In the genomic region with DNA sequence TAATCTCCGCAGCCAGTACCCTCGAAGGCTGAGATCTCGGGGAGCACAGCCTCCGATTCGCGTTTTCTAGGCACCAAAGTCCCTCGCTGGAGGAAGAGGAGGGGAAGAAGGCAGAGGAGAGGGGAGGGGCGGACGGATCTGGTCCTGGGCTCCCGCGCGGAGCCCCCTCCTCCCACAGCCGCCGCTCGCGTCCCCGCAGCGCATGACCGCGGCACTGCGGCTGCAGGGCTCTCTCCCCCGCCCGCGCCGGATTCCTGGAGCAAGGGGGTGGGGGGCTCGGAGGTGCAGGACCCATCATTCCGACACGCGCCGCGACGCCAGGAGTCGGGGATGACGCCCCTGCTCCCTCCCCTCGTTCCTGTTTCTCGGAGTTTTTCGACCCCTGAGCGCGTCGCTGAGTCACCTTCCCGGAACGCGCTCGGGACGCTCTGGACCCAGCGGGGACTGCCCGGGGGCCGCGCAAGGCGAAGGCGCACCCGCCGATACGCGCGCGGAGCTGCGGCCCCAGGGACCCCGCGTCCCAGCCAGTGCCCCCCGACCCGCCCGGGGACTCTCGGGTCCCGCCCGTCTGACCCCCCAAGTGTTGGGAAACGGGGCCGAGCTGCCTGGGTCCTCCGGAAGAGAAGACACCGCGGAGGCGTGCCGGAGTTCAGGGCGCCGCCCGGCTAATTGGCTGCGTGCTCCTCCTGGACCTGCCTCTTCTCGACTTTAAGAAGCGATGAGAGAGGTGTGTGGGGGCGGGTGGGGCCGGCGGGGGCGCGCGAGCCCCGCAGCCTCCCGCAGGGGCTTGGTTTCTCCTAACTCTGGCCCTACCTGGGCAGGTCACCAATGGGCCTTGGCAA, we compare ENCODE assay signal across 8 cellular contexts. TPM values are rescaled to one million over a fixed set of nuclear protein-coding genes. Genes with fewer than 3 reads are reported as not detected.
DNase-seq lines count a peak whose midpoint lies in the region; ATAC-seq and TF ChIP-seq lines count a peak whose summit lies in the region.

No MANE protein-coding gene starts in this region.

- POLR2A ChIA-PET in activated CD4-positive, alpha-beta memory T cell treated with anti-CD3 and anti-CD28 coated beads for 36 hours (lab: Charles Lee), result interaction anchor here (0.7 to 3.6 kb wide), 4 partner anchors 29 to 404 kb away, joined by 3 to 26 read pairs (median 6); a partner anchor contains a TSS
- POLR2A ChIA-PET in naive thymus-derived CD8-positive, alpha-beta T cell (lab: Charles Lee), result interaction anchor here (0.6 to 1.3 kb wide), 4 partner anchors 15 to 321 kb away, joined by 3 to 4 read pairs (median 4); a partner anchor contains a TSS

- DNase-seq in GM13976 (ENCODE audit: low spot score), result peak; percentile 88
- DNase-seq in LoVo (ENCODE audit: low spot score), result peak; percentile 68
- peak; percentile 81 for DNase-seq in activated CD4-positive, alpha-beta memory T cell treated with anti-CD3 and anti-CD28 coated beads for 36 hours
- DNase-seq in epithelial cell of prostate (ENCODE audit: low read depth, low spot score), result peak; percentile 33
- peak in 8 of 10 donors; percentile 23 to 55 (median 40) for DNase-seq in naive thymus-derived CD8-positive, alpha-beta T cell
- DNase-seq in stimulated activated naive CD8-positive, alpha-beta T cell treated with anti-CD3 and anti-CD28 coated beads, Interleukin-15, amount 100 ng/mL, for 72 hours, result peak; percentile 77 to 80

- H3K9me3 Mint-ChIP-seq in activated CD4-positive, alpha-beta memory T cell treated with anti-CD3 and anti-CD28 coated beads for 36 hours, result no peaks in the 10 kb centered on the region
- no peaks in the 10 kb centered on the region for H3K9me3 Mint-ChIP-seq in naive thymus-derived CD8-positive, alpha-beta T cell
- H3K9me3 Mint-ChIP-seq in stimulated activated naive CD8-positive, alpha-beta T cell treated with anti-CD3 and anti-CD28 coated beads, Interleukin-15, amount 100 ng/mL, for 72 hours, result no peaks in the 10 kb centered on the region

- in situ Hi-C loops in GM13976 (cut with MboI; ENCODE audit: low sequenced_read_pairs, unreplicated experiment), result no loop called here

- no peak for TF ChIP-seq CTCF in GM13976 (IDR thresholded peaks at IDR 0.05; ENCODE audit: borderline replicate concordance, control extremely low read depth, extremely low read depth, insufficient read depth, missing control alignments)

- no peaks in the 10 kb centered on the region for H3K36me3 Mint-ChIP-seq in activated CD4-positive, alpha-beta memory T cell treated with anti-CD3 and anti-CD28 coated beads for 36 hours
- no peaks in the 10 kb centered on the region for H3K36me3 Mint-ChIP-seq in naive thymus-derived CD8-positive, alpha-beta T cell

- CTCF ChIA-PET in activated CD4-positive, alpha-beta memory T cell treated with anti-CD3 and anti-CD28 coated beads for 36 hours (lab: Charles Lee), result interaction anchor here (0.6 to 8.6 kb wide), 9 partner anchors 13 to 479 kb away, joined by 3 to 109 read pairs (median 12); a partner anchor contains a TSS

- peaks cover 8% of the 10 kb centered on the region for H3K4me1 Mint-ChIP-seq in activated CD4-positive, alpha-beta memory T cell treated with anti-CD3 and anti-CD28 coated beads for 36 hours (ENCODE audit: low read depth)
- H3K4me1 Mint-ChIP-seq in naive thymus-derived CD8-positive, alpha-beta T cell, result peaks cover 6 to 14% (median 11%) of the 10 kb centered on the region in 4 donors
- peaks cover 37% of the 10 kb centered on the region for H3K4me1 Mint-ChIP-seq in stimulated activated naive CD8-positive, alpha-beta T cell treated with anti-CD3 and anti-CD28 coated beads, Interleukin-15, amount 100 ng/mL, for 72 hours

- peak overlapping the region; percentile 78 for H3K4me3 Mint-ChIP-seq in activated CD4-positive, alpha-beta memory T cell treated with anti-CD3 and anti-CD28 coated beads for 36 hours
- peak overlapping the region; percentile 79 to 95 (median 90) for H3K4me3 Mint-ChIP-seq in naive thymus-derived CD8-positive, alpha-beta T cell
- H3K4me3 Mint-ChIP-seq in stimulated activated naive CD8-positive, alpha-beta T cell treated with anti-CD3 and anti-CD28 coated beads, Interleukin-15, amount 100 ng/mL, for 72 hours, result peak overlapping the region; percentile 95 to 98

- peak overlapping the region; percentile 93 for H3K27ac ChIP-seq in epithelial cell of prostate

- ATAC-seq in naive thymus-derived CD8-positive, alpha-beta T cell, result peak; percentile 57 to 65
- peak; percentile 73 for ATAC-seq in stimulated activated naive CD8-positive, alpha-beta T cell treated with anti-CD3 and anti-CD28 coated beads, Interleukin-15, amount 100 ng/mL, for 72 hours
- ATAC-seq in GM19467 (IDR thresholded peaks at IDR 0.05; ENCODE audit: unreplicated experiment) (no peak), HG02973 (IDR thresholded peaks at IDR 0.05; ENCODE audit: unreplicated experiment) (no peak)

- peak overlapping the region; percentile 85 for H3K27ac Mint-ChIP-seq in activated CD4-positive, alpha-beta memory T cell treated with anti-CD3 and anti-CD28 coated beads for 36 hours
- H3K27ac Mint-ChIP-seq in naive thymus-derived CD8-positive, alpha-beta T cell, result peak overlapping the region in 5 of 10 donors; percentile 40 to 87 (median 81)
- H3K27ac Mint-ChIP-seq in stimulated activated naive CD8-positive, alpha-beta T cell treated with anti-CD3 and anti-CD28 coated beads, Interleukin-15, amount 100 ng/mL, for 72 hours, result peak overlapping the region; percentile 87 to 95

- no peaks in the 10 kb centered on the region for H3K27me3 Mint-ChIP-seq in activated CD4-positive, alpha-beta memory T cell treated with anti-CD3 and anti-CD28 coated beads for 36 hours
- H3K27me3 Mint-ChIP-seq in naive thymus-derived CD8-positive, alpha-beta T cell, result peaks cover 0 to 3% (median 0%) of the 10 kb centered on the region in 5 donors
- H3K27me3 Mint-ChIP-seq in stimulated activated naive CD8-positive, alpha-beta T cell treated with anti-CD3 and anti-CD28 coated beads, Interleukin-15, amount 100 ng/mL, for 72 hours, result peaks cover 20% of the 10 kb centered on the region

- intact Hi-C loops in activated CD4-positive, alpha-beta memory T cell treated with anti-CD3 and anti-CD28 coated beads for 36 hours (cut with micrococcal nuclease), result loop anchor here (1.0 to 10.0 kb wide), 2 partner anchors 29 to 248 kb away; no protein-coding TSS in a partner anchor

RNA-seq across cellular contexts. Expression of a gene that starts 1.4 kb away (rescaled TPM):
- 10 to 100 TPM in 1 of 2 experiments, 1 to 10 TPM in 1; 9.9 to 11.4 TPM for total RNA-seq in activated CD4-positive, alpha-beta memory T cell treated with anti-CD3 and anti-CD28 coated beads for 36 hours
- under 1 TPM; 0.85 to 0.91 TPM for total RNA-seq in naive thymus-derived CD8-positive, alpha-beta T cell
- under 1 TPM in 2 of 3 donors, not detected in 1; 0.31 to 0.37 TPM for polyA plus RNA-seq in naive thymus-derived CD8-positive, alpha-beta T cell

RNA-seq across cellular contexts. Expression of a gene that starts 29.3 kb away (rescaled TPM):
- 10 to 100 TPM; 40.1 to 42.1 TPM for total RNA-seq in activated CD4-positive, alpha-beta memory T cell treated with anti-CD3 and anti-CD28 coated beads for 36 hours
- total RNA-seq in naive thymus-derived CD8-positive, alpha-beta T cell, result 10 to 100 TPM; 42.5 to 44.7 TPM
- polyA plus RNA-seq in naive thymus-derived CD8-positive, alpha-beta T cell, result 10 to 100 TPM; 37.9 to 62.9 (median 54.7) TPM

Comparison
In these comparisons a context has a peak if more than half of its experiments do, and no peak if none do; other contexts are left out.
1. DNase-seq: peak in every context shown above with its lines; median percentile 88 in GM13976; 81 in activated CD4-positive, alpha-beta memory T cell treated with anti-CD3 and anti-CD28 coated beads for 36 hours; 78 in stimulated activated naive CD8-positive, alpha-beta T cell treated with anti-CD3 and anti-CD28 coated beads, Interleukin-15, amount 100 ng/mL, for 72 hours; 68 in LoVo; 40 in naive thymus-derived CD8-positive, alpha-beta T cell; 33 in epithelial cell of prostate.
2. ATAC-seq: peak in naive thymus-derived CD8-positive, alpha-beta T cell (2 of 2) and stimulated activated naive CD8-positive, alpha-beta T cell treated with anti-CD3 and anti-CD28 coated beads, Interleukin-15, amount 100 ng/mL, for 72 hours (single experiment); none in GM19467 (single experiment) and HG02973 (single experiment).
3. RNA of a gene that starts 1.4 kb away (total RNA-seq): 9.9 to 11.4 TPM in activated CD4-positive, alpha-beta memory T cell treated with anti-CD3 and anti-CD28 coated beads for 36 hours; 0.85 to 0.91 TPM in naive thymus-derived CD8-positive, alpha-beta T cell; every median in the first group is over 4 times any median in the second.
4. Peak in every context shown above with its lines, with median percentiles within 50 percentile points of each other: H3K4me3 Mint-ChIP-seq.